In genomic region chr3:161064413-161064812, GRCh38 we compare ENCODE assay signal across 23 cellular contexts. TPM values are rescaled to one million over a fixed set of nuclear protein-coding genes. Genes with fewer than 3 reads are reported as not detected.
"Had no signal": no experiment of that assay in that cellular context is flagged by ENCODE, and none has a peak within 500 bp of the region (broad histone marks: within the 10 kb centered on the region; RNA-seq: fewer than 3 reads in every experiment).

No MANE protein-coding gene starts in this region.

- DNase-seq: IMR-90, Karpas-422, KG1, MG63, NCI-H1092, NCI-H1105 treated with DMSO at 0.1 percent for 48 hours, NCI-H1417 treated with DMSO at 0.1 percent for 48 hours, NCI-H146, NCI-H1694 treated with DMSO at 0.1 percent for 48 hours, NCI-H1930, NCI-H2081, NCI-H2107, NCI-H2227 treated with DMSO at 0.1 percent for 48 hours, NCI-H524, NCI-H526 treated with DMSO at 0.1 percent for 48 hours, NCI-H774, Right ventricle myocardium superior, RPMI8226, SIG-M5 had no signal

- FAIRE-seq: HepG2, RCC 7860 had no signal

- ATAC-seq: HepG2 had no signal

- H3K4me3 ChIP-seq: MG63, SJSA1, SK-N-MC had no signal

- H3K36me3 ChIP-seq: MG63, SJSA1 had no signal

- H3K27me3 ChIP-seq: MG63, SJSA1 had no signal

RNA-seq across cellular contexts. Expression of gene B3GALNT1, which starts 40.7 kb away (rescaled TPM):
- total RNA-seq: HepG2 had no signal
